In the genomic region with DNA sequence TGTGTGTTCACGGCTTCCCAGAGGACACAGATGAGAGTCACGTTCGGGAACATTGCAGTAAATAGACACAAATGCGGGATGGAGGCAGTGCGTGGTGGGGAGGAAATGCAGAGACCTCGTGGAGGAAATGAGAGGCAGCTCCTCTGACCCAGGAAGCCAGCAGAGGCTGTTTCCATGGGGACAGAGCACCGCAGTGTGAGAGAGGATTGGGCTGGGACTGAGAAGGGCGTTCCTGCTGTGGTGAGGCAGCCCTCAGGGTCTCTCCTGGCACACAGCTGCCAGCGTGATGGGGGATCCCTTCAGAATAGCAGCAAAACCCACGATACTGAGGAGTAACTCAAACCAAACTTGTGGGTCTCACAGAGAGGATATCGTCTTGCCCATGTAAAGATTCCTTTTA, we compare ENCODE assay signal across 25 cellular contexts. TPM values are rescaled to one million over a fixed set of nuclear protein-coding genes. Genes with fewer than 3 reads are reported as not detected.
"Had no signal": no experiment of that assay in that cellular context is flagged by ENCODE, and none has a peak within 500 bp of the region (broad histone marks: within the 10 kb centered on the region; RNA-seq: fewer than 3 reads in every experiment).

No MANE protein-coding gene starts in this region.

- H3K4me1 Mint-ChIP-seq: neural progenitor cell had no signal

- H3K9me3 ChIP-seq: adrenal gland, ascending aorta, esophagus muscularis mucosa, left lung, thyroid gland had no signal

- H3K9me3 Mint-ChIP-seq: immature natural killer cell; T-helper 1 cell treated with Interleukin-12 subunit alpha and Interleukin-12 subunit beta and Interleukin-4 antibody, amounts not matched to agents 30 μg/mL and 1 μg/mL, for 36 hours had no signal

- H3K36me3 ChIP-seq: neural progenitor cell had no signal

- H3K4me3 ChIP-seq: adrenal gland, ascending aorta, esophagus muscularis mucosa, hepatocyte, left lung, lung, neural progenitor cell, thyroid gland had no signal

- H3K27me3 ChIP-seq: adrenal gland, ascending aorta, brain microvascular endothelial cell, esophagus muscularis mucosa, hepatocyte, left lung, neural progenitor cell, thyroid gland had no signal

- ATAC-seq: activated T-cell treated with anti-CD3 and anti-CD28 coated beads, Interleukin-2, amount 50 U/mL, for 4 hours; left lung had no signal

- DNase-seq: activated CD4-positive, alpha-beta T cell treated with anti-CD3 and anti-CD28 coated beads for 4 hours; activated CD4-positive, alpha-beta T cell treated with anti-CD3 and anti-CD28 coated beads, Interleukin-2, amount 50 U/mL, for 48 hours; activated CD4-positive, CD25-positive, alpha-beta regulatory T cell; activated T-cell treated with anti-CD3 and anti-CD28 coated beads, Interleukin-2, amount 50 U/mL, for 4 hours; adrenal gland; brain microvascular endothelial cell; caudate nucleus; dermis blood vessel endothelial cell; effector CD8-positive, alpha-beta T cell; glutamatergic neuron; immature natural killer cell; left lung; naive thymus-derived CD8-positive, alpha-beta T cell; stimulated activated CD4-positive, alpha-beta T cell treated with anti-CD3 and anti-CD28 coated beads, Interleukin-2, amount 100 ng/mL, for 48 hours; stimulated activated naive CD4-positive, alpha-beta T cell treated with Interleukin-2 at 50 U/mL for 16 hours; substantia nigra; thyroid gland had no signal

- H3K27ac Mint-ChIP-seq: neural progenitor cell; T-helper 1 cell treated with Interleukin-12 subunit alpha and Interleukin-12 subunit beta and Interleukin-4 antibody, amounts not matched to agents 30 μg/mL and 1 μg/mL, for 36 hours had no signal

- H3K4me1 ChIP-seq: neural progenitor cell, thyroid gland had no signal

- H3K27me3 Mint-ChIP-seq: activated naive CD8-positive, alpha-beta T cell; naive thymus-derived CD8-positive, alpha-beta T cell had no signal

- H3K27ac ChIP-seq: adrenal gland, ascending aorta, brain microvascular endothelial cell, esophagus muscularis mucosa, hepatocyte, left lung, neural progenitor cell, thyroid gland had no signal

- H3K4me3 Mint-ChIP-seq: activated naive CD8-positive, alpha-beta T cell; activated T-cell treated with anti-CD3 and anti-CD28 coated beads, Interleukin-2, amount 50 U/mL, for 4 hours; immature natural killer cell; neural progenitor cell; T-helper 1 cell treated with Interleukin-12 subunit alpha and Interleukin-12 subunit beta and Interleukin-4 antibody, amounts not matched to agents 30 μg/mL and 1 μg/mL, for 36 hours had no signal

RNA-seq across cellular contexts. Expression of gene BHLHA15, which starts 21.7 kb away (rescaled TPM):
- total RNA-seq: ascending aorta; esophagus muscularis mucosa; naive thymus-derived CD8-positive, alpha-beta T cell; osteoblast had no signal
